Comparison of ENCODE assay signal across 8 cellular contexts in genomic region chr9:89606049-89606481, GRCh38. TPM values are rescaled to one million over a fixed set of nuclear protein-coding genes. Genes with fewer than 3 reads are reported as not detected.
DNase-seq lines count a peak whose midpoint lies in the region; ATAC-seq and TF ChIP-seq lines count a peak whose summit lies in the region.

No MANE protein-coding gene starts in this region.

- peak overlapping the region; percentile 91 for H3K27ac Mint-ChIP-seq in T-helper 17 cell

- no peaks in the 10 kb centered on the region for H3K36me3 Mint-ChIP-seq in T-helper 17 cell (ENCODE audit: low read depth)

- peak; percentile 64 for DNase-seq in AG10803 (ENCODE audit: low read depth)
- peak; percentile 23 to 36 (median 31) for DNase-seq in T-helper 17 cell
- peak; percentile 78 to 89 (median 87) for DNase-seq in body of pancreas
- peak; percentile 80 for DNase-seq in hepatic stellate cell (ENCODE audit: low spot score)
- peak; percentile 46 for DNase-seq in pons (ENCODE audit: low spot score)

- H3K4me3 Mint-ChIP-seq in T-helper 17 cell, result peak overlapping the region; percentile 95

- ATAC-seq in HG02571 (IDR thresholded peaks at IDR 0.05; ENCODE audit: unreplicated experiment) (peak; percentile 4), T-helper 17 cell (peak; percentile 3), body of pancreas (peak; percentile 52), HG03039 (IDR thresholded peaks at IDR 0.05; ENCODE audit: unreplicated experiment) (no peak), GM21390 (IDR thresholded peaks at IDR 0.05; ENCODE audit: unreplicated experiment) (no peak)

- H3K27me3 Mint-ChIP-seq in T-helper 17 cell, result no peaks in the 10 kb centered on the region

- H3K27ac ChIP-seq in body of pancreas, result peak overlapping the region; percentile 90 to 96 (median 92)

- no peaks in the 10 kb centered on the region for H3K27me3 ChIP-seq in body of pancreas

- H3K4me1 ChIP-seq in body of pancreas, result peaks cover 40% of the 10 kb centered on the region

- intact Hi-C loops in body of pancreas (cut with DNase I), result no loop called here

- H3K36me3 ChIP-seq in body of pancreas (replicated peaks in 1 of 2; ENCODE audit: insufficient read depth in 1 of 2, low read depth in 2 of 2), result no peaks in the 10 kb centered on the region

- peak; percentile 44 to 69 (median 66) for TF ChIP-seq POLR2A in body of pancreas (IDR thresholded peaks at IDR 0.05)

- H3K4me1 Mint-ChIP-seq in T-helper 17 cell, result peaks cover 23% of the 10 kb centered on the region

- TF ChIP-seq CTCF in AG10803 (conservative IDR thresholded peaks at IDR 0.05; ENCODE audit: low read length) (no peak), body of pancreas (IDR thresholded peaks at IDR 0.05) (no peak)

- no peaks in the 10 kb centered on the region for H3K9me3 ChIP-seq in T-helper 17 cell (ENCODE audit: control insufficient read depth, low read length, poor library complexity, severe bottlenecking)
- no peaks in the 10 kb centered on the region for H3K9me3 ChIP-seq in body of pancreas

- WGBS in body of pancreas, 2 donors, result 0% methylated on average over 36 of the region's 36 CpGs; no CpG with 5 or more reads in 1 of the 2 donors

- H3K4me3 ChIP-seq in AG10803 (ENCODE audit: low read length), result no peak overlapping the region; the same call in 1 of the 2 replicates
- H3K4me3 ChIP-seq in body of pancreas, result peak overlapping the region; percentile 49 to 74

RNA-seq across cellular contexts. Expression of gene GADD45G, which starts 1.3 kb away (rescaled TPM):
- total RNA-seq in T-helper 17 cell, result 10 to 100 TPM; 14.3 to 15.1 TPM
- total RNA-seq in body of pancreas, result 10 to 100 TPM; 30.3 to 54.2 TPM

Comparison
In these comparisons a context has a peak if more than half of its experiments do, and no peak if none do; other contexts are left out.
1. DNase-seq: peak in every context shown above with its lines; median percentile 87 in body of pancreas; 80 in hepatic stellate cell; 64 in AG10803; 46 in pons; 31 in T-helper 17 cell.
2. ATAC-seq: peak in HG02571 (single experiment), T-helper 17 cell (single experiment) and body of pancreas (single experiment); none in HG03039 (single experiment) and GM21390 (single experiment).